1 cellular context compared by ENCODE assay signal in genomic region chr6:99605074-99605726, GRCh38.
TF ChIP-seq lines count a peak whose summit lies in the region.

No MANE protein-coding gene starts in this region.

TF ChIP-seq in K562, 482 proteins besides CTCF, POLR2A, EP300 and RAD21:
- peak; percentile 41 for TF ChIP-seq RBM25 (IDR thresholded peaks at IDR 0.05; ENCODE audit: low read depth, low read length, severe bottlenecking)
- TF ChIP-seq BRF1 (IDR thresholded peaks at IDR 0.05; ENCODE audit: borderline replicate concordance, extremely low read depth, insufficient read length): no peak
